18 cellular contexts compared by ENCODE assay signal in the genomic region with DNA sequence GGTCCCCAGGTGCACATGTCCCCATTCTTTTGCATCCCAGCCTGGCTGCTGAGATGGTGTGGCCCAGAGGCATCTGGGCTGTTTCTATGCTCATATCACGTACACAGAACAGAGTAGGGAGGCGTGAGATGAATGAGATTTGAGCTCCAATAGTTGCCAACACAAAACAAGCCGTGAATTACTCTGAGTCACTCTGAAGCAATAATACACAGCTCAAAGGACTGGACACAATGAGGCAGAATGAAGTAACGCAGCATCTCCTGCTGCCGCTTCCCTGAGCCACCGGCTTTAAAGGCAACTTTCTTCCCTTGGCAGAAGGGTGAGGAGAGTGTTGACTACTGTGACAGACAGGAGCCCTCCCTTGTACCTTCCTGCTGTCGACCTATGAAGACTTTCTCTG. TPM values are rescaled to one million over a fixed set of nuclear protein-coding genes. Genes with fewer than 3 reads are reported as not detected.
DNase-seq lines count a peak whose midpoint lies in the region; ATAC-seq and TF ChIP-seq lines count a peak whose summit lies in the region.
"Had no signal": no experiment of that assay in that cellular context is flagged by ENCODE, and none has a peak within 500 bp of the region (broad histone marks: within the 10 kb centered on the region; RNA-seq: fewer than 3 reads in every experiment).

No MANE protein-coding gene starts in this region.

- H2AFZ ChIP-seq in ACC112 (ENCODE audit: low read length, unreplicated experiment), result no peak overlapping the region
- H2AFZ ChIP-seq: parathyroid adenoma had no signal

- H3K27ac ChIP-seq in ACC112 (ENCODE audit: low read depth, low read length) (peak overlapping the region; percentile 98), endodermal cell (ENCODE audit: low read depth, low read length) (peak overlapping the region; percentile 36), body of pancreas (no peak overlapping the region)
- H3K27ac ChIP-seq: BLaER1, parathyroid adenoma, thoracic aorta had no signal

- no peaks in the 10 kb centered on the region for H3K9me3 ChIP-seq in endodermal cell (ENCODE audit: control insufficient read depth, low read length)
- no peaks in the 10 kb centered on the region for H3K9me3 ChIP-seq in mucosa of descending colon
- no peaks in the 10 kb centered on the region for H3K9me3 ChIP-seq in body of pancreas
- H3K9me3 ChIP-seq: BLaER1, thoracic aorta had no signal

- no peak overlapping the region for H3K27ac Mint-ChIP-seq in endodermal cell
- H3K27ac Mint-ChIP-seq: mesothelial cell of epicardium had no signal

- H3K9ac ChIP-seq in endodermal cell (ENCODE audit: extremely low read depth, low read length, poor library complexity, severe bottlenecking), result no peak overlapping the region
- H3K9ac ChIP-seq: BLaER1, parathyroid adenoma had no signal

- no peaks in the 10 kb centered on the region for H3K4me1 Mint-ChIP-seq in endodermal cell
- H3K4me1 Mint-ChIP-seq: mesothelial cell of epicardium had no signal

- 93 to 100% methylated on average over 6 to 7 of the region's 7 CpGs for WGBS in endodermal cell (ENCODE audit: insufficient coverage in 1 of 2, insufficient read length in 1 of 2), 2 experiments
- 79 to 94% methylated on average over 7 of the region's 7 CpGs for WGBS in body of pancreas, 2 donors

- DNase-seq in LHCN-M2 (ENCODE audit: low read depth), result peak; percentile 53
- no peak for DNase-seq in endodermal cell
- DNase-seq in mucosa of descending colon, result no peak
- no peak for DNase-seq in body of pancreas
- no peak for DNase-seq in H7
- DNase-seq: activated CD8-positive, alpha-beta memory T cell treated with anti-CD3 and anti-CD28 coated beads for 24 hours; activated gamma-delta T cell treated with Interleukin-2 at 50 U/mL for 16 hours; NCI-H2227 treated with DMSO at 0.1 percent for 48 hours; stimulated activated CD4-positive, alpha-beta T cell treated with anti-CD3 and anti-CD28 coated beads, Interleukin-15, amount 100 ng/mL, for 24 hours had no signal

- no peaks in the 10 kb centered on the region for H3K27me3 Mint-ChIP-seq in endodermal cell (ENCODE audit: insufficient read depth)

- no peak for TF ChIP-seq CTCF in endodermal cell (conservative IDR thresholded peaks at IDR 0.05)
- TF ChIP-seq CTCF in mucosa of descending colon (IDR thresholded peaks at IDR 0.05), result no peak
- no peak for TF ChIP-seq CTCF in body of pancreas (IDR thresholded peaks at IDR 0.05)

- no peak overlapping the region for H3K4me3 Mint-ChIP-seq in endodermal cell
- H3K4me3 Mint-ChIP-seq: mesothelial cell of epicardium had no signal

- H3K9me3 Mint-ChIP-seq in endodermal cell, result no peaks in the 10 kb centered on the region
- H3K9me3 Mint-ChIP-seq: mesothelial cell of epicardium had no signal

- H3K4me1 ChIP-seq in ACC112 (ENCODE audit: control insufficient read depth, insufficient read depth, low read length, unreplicated experiment), result peaks cover 45% of the 10 kb centered on the region
- no peaks in the 10 kb centered on the region for H3K4me1 ChIP-seq in endodermal cell (ENCODE audit: control insufficient read depth, insufficient read depth, low read length)
- peaks cover 1% of the 10 kb centered on the region for H3K4me1 ChIP-seq in mucosa of descending colon (ENCODE audit: low read depth)
- H3K4me1 ChIP-seq in body of pancreas, result peaks cover 5% of the 10 kb centered on the region
- H3K4me1 ChIP-seq: parathyroid adenoma had no signal

- no peak for TF ChIP-seq POLR2A in body of pancreas (IDR thresholded peaks at IDR 0.05)

- intact Hi-C loops in mucosa of descending colon (cut with DNase I, micrococcal nuclease), result no loop called here
- intact Hi-C loops in body of pancreas (cut with DNase I), result no loop called here

- H3K36me3 Mint-ChIP-seq in endodermal cell (ENCODE audit: low read depth), result peaks cover 76% of the 10 kb centered on the region

- H3K79me2 ChIP-seq in ACC112 (ENCODE audit: control insufficient read depth, insufficient read depth, low read length, unreplicated experiment), result no peaks in the 10 kb centered on the region
- H3K79me2 ChIP-seq: parathyroid adenoma had no signal

- peak overlapping the region; percentile 42; the same call in 1 of the 2 replicates for H3K4me3 ChIP-seq in ACC112 (ENCODE audit: low read depth, low read length)
- no peak overlapping the region for H3K4me3 ChIP-seq in endodermal cell (ENCODE audit: low read length)
- no peak overlapping the region for H3K4me3 ChIP-seq in mucosa of descending colon
- H3K4me3 ChIP-seq in body of pancreas, result no peak overlapping the region
- no peak overlapping the region for H3K4me3 ChIP-seq in H7 (ENCODE audit: insufficient read depth, low read depth, low read length)
- H3K4me3 ChIP-seq: BLaER1, GM12878, thoracic aorta had no signal

- ATAC-seq in mucosa of descending colon (peak; percentile 80), body of pancreas (no peak), HG02870 (IDR thresholded peaks at IDR 0.05; ENCODE audit: unreplicated experiment) (no peak), GM21526 (IDR thresholded peaks at IDR 0.05; ENCODE audit: low FRiP score, unreplicated experiment) (no peak)
- ATAC-seq: GM12878, SK-N-SH treated with all-trans-retinoic acid at 6 μM for 48 hours had no signal

- peaks cover 27% of the 10 kb centered on the region for H3K36me3 ChIP-seq in ACC112 (ENCODE audit: insufficient read depth, low read length)
- peaks cover 72% of the 10 kb centered on the region for H3K36me3 ChIP-seq in endodermal cell (ENCODE audit: control insufficient read depth, insufficient read depth, low read length)
- peaks cover 12% of the 10 kb centered on the region for H3K36me3 ChIP-seq in mucosa of descending colon (ENCODE audit: low read depth)
- H3K36me3 ChIP-seq in body of pancreas (replicated peaks in 1 of 2; ENCODE audit: insufficient read depth in 1 of 2, low read depth in 2 of 2), result peaks cover 15 to 25% of the 10 kb centered on the region in 2 donors
- peaks cover 45% of the 10 kb centered on the region for H3K36me3 ChIP-seq in H7 (replicated peaks; ENCODE audit: control insufficient read depth, insufficient read depth, low read length)

- H3K27me3 ChIP-seq in ACC112 (ENCODE audit: insufficient read depth, low read length) (no peaks in the 10 kb centered on the region), endodermal cell (ENCODE audit: control insufficient read depth, insufficient read depth, low read length, poor library complexity, severe bottlenecking) (no peaks in the 10 kb centered on the region), body of pancreas (no peaks in the 10 kb centered on the region), H7 (ENCODE audit: control insufficient read depth, insufficient read depth, low read length) (no peaks in the 10 kb centered on the region)
- H3K27me3 ChIP-seq: BLaER1 had no signal

RNA-seq across cellular contexts. Expression of a gene that starts 33.9 kb away (rescaled TPM):
- total RNA-seq in LHCN-M2 (2014; rRNA removed) (0.38 TPM in 1 of 2 replicates, not detected in the other), endodermal cell (not detected), mucosa of descending colon (1 to 10 TPM; 1.1 to 5.5 (median 2.0) TPM), body of pancreas (under 1 TPM in 1 of 2 donors, not detected in 1; 0.26 TPM)
- polyA plus RNA-seq in LHCN-M2 (2012), result 0.11 TPM
- 65.1 TPM for polyA plus RNA-seq in endodermal cell (2013, experiment 1 of 2)
- 73.1 TPM for polyA plus RNA-seq in endodermal cell (2013, experiment 2 of 2)
- 0.55 TPM in 1 of 2 replicates, not detected in the other for total RNA-seq in H7 (2014; rRNA removed; shearing (Covaris generic))

Comparison
In these comparisons a context has a peak if more than half of its experiments do, and no peak if none do; other contexts are left out.
1. H3K27ac ChIP-seq: peak in ACC112 (single experiment) and endodermal cell (single experiment); none in body of pancreas (0 of 4).